ENCODE assay signal across 21 cellular contexts in the genomic region with DNA sequence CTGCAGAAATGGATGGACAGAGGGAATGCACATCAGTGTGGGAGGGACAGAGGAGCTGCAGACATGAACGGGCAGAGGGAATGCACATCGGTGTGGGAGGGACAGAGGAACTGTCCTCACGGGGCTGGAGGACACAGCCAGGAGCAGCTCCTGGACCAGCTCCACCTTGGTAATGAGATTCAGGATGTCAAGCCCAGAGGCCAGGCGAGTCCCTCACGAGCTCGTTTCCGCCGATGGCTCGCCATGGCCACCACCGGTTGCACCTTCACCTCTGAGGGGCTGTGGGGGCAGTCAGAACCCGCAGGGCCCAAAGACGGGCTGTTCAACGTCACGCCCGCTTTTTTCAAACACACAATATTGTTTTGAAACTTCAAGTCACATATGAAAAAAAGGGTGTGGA.
"Had no signal": no experiment of that assay in that cellular context is flagged by ENCODE, and none has a peak within 500 bp of the region (broad histone marks: within the 10 kb centered on the region; RNA-seq: fewer than 3 reads in every experiment).

No MANE protein-coding gene starts in this region.

- H3K27me3 Mint-ChIP-seq: activated CD4-positive, alpha-beta T cell treated with anti-CD3 and anti-CD28 coated beads, Interleukin-2, amount 10 ng/mL, durations not matched to agents 24 days and 14 days; activated CD8-positive, alpha-beta T cell treated with anti-CD3 and anti-CD28 coated beads for 36 hours had no signal

- H3K4me3 ChIP-seq: left lung, pancreas, sigmoid colon, smooth muscle cell, thoracic aorta, upper lobe of left lung had no signal

- H3K27ac Mint-ChIP-seq: activated CD4-positive, alpha-beta T cell treated with anti-CD3 and anti-CD28 coated beads, Interleukin-2, amount 10 ng/mL, durations not matched to agents 24 days and 14 days; activated CD8-positive, alpha-beta memory T cell treated with anti-CD3 and anti-CD28 coated beads, Interleukin-2, amount 10 ng/mL, durations not matched to agents 7 days and 5 days; activated CD8-positive, alpha-beta T cell treated with anti-CD3 and anti-CD28 coated beads for 36 hours; activated naive CD4-positive, alpha-beta T cell treated with anti-CD3 and anti-CD28 coated beads, Interleukin-2, amount 50 U/mL, for 72 hours; activated T-helper 1 cell treated with anti-CD3 and anti-CD28 coated beads, Interleukin-12 subunit alpha, Interleukin-12 subunit beta, Interleukin-2, Interleukin-4 antibody, amounts not matched to agents 30 ng/mL and 10 ng/mL and 1 ng/mL, durations not matched to agents 14 hours and 24 hours and 36 hours; natural killer cell had no signal

- H3K4me3 Mint-ChIP-seq: activated CD4-positive, alpha-beta T cell treated with anti-CD3 and anti-CD28 coated beads, Interleukin-2, amount 10 ng/mL, durations not matched to agents 24 days and 14 days; activated CD8-positive, alpha-beta memory T cell treated with anti-CD3 and anti-CD28 coated beads, Interleukin-2, amount 10 ng/mL, durations not matched to agents 7 days and 5 days; activated CD8-positive, alpha-beta T cell treated with anti-CD3 and anti-CD28 coated beads for 36 hours; activated T-helper 1 cell treated with anti-CD3 and anti-CD28 coated beads, Interleukin-12 subunit alpha, Interleukin-12 subunit beta, Interleukin-2, Interleukin-4 antibody, amounts not matched to agents 30 ng/mL and 10 ng/mL and 1 ng/mL, durations not matched to agents 14 hours and 24 hours and 36 hours; immature natural killer cell; natural killer cell had no signal

- DNase-seq: activated CD4-positive, alpha-beta T cell treated with anti-CD3 and anti-CD28 coated beads, Interleukin-2, amount 10 ng/mL, durations not matched to agents 24 days and 14 days; activated CD8-positive, alpha-beta memory T cell treated with anti-CD3 and anti-CD28 coated beads, Interleukin-2, amount 10 ng/mL, durations not matched to agents 7 days and 5 days; activated CD8-positive, alpha-beta T cell treated with anti-CD3 and anti-CD28 coated beads for 36 hours; cerebellar nuclear complex; cortex of kidney; foreskin fibroblast; immature natural killer cell; midbrain; natural killer cell; SK-N-SH; stimulated activated CD4-positive, alpha-beta T cell treated with anti-CD3 and anti-CD28 coated beads, Interleukin-4, amount 100 ng/mL, for 1 hour; stimulated activated naive CD4-positive, alpha-beta T cell treated with Interleukin-2 at 50 U/mL for 16 hours had no signal

- H3K27ac ChIP-seq: left lung, neutrophil, pancreas, sigmoid colon, thoracic aorta, upper lobe of left lung had no signal

- H3K27me3 ChIP-seq: left lung, pancreas, upper lobe of left lung had no signal

- H3K4me1 ChIP-seq: left lung, upper lobe of left lung had no signal

- ATAC-seq: activated CD8-positive, alpha-beta memory T cell treated with anti-CD3 and anti-CD28 coated beads, Interleukin-2, amount 10 ng/mL, durations not matched to agents 7 days and 5 days; activated CD8-positive, alpha-beta T cell treated with anti-CD3 and anti-CD28 coated beads for 36 hours; activated naive CD4-positive, alpha-beta T cell treated with anti-CD3 and anti-CD28 coated beads, Interleukin-2, amount 50 U/mL, for 72 hours; left lung; natural killer cell; pancreas had no signal

- H3K9me3 Mint-ChIP-seq: activated CD4-positive, alpha-beta T cell treated with anti-CD3 and anti-CD28 coated beads, Interleukin-2, amount 10 ng/mL, durations not matched to agents 24 days and 14 days; activated CD8-positive, alpha-beta T cell treated with anti-CD3 and anti-CD28 coated beads for 36 hours; activated naive CD4-positive, alpha-beta T cell treated with anti-CD3 and anti-CD28 coated beads, Interleukin-2, amount 50 U/mL, for 72 hours; activated T-helper 1 cell treated with anti-CD3 and anti-CD28 coated beads, Interleukin-12 subunit alpha, Interleukin-12 subunit beta, Interleukin-2, Interleukin-4 antibody, amounts not matched to agents 30 ng/mL and 10 ng/mL and 1 ng/mL, durations not matched to agents 14 hours and 24 hours and 36 hours; immature natural killer cell; natural killer cell had no signal

- H3K36me3 ChIP-seq: left lung, neutrophil, pancreas, sigmoid colon, thoracic aorta had no signal

- H3K9me3 ChIP-seq: left lung, neutrophil, pancreas, sigmoid colon, SK-N-SH, thoracic aorta, upper lobe of left lung had no signal

- H3K36me3 Mint-ChIP-seq: activated CD8-positive, alpha-beta memory T cell treated with anti-CD3 and anti-CD28 coated beads, Interleukin-2, amount 10 ng/mL, durations not matched to agents 7 days and 5 days; activated naive CD4-positive, alpha-beta T cell treated with anti-CD3 and anti-CD28 coated beads, Interleukin-2, amount 50 U/mL, for 72 hours; natural killer cell had no signal
